14 cellular contexts compared by ENCODE assay signal in the genomic region with DNA sequence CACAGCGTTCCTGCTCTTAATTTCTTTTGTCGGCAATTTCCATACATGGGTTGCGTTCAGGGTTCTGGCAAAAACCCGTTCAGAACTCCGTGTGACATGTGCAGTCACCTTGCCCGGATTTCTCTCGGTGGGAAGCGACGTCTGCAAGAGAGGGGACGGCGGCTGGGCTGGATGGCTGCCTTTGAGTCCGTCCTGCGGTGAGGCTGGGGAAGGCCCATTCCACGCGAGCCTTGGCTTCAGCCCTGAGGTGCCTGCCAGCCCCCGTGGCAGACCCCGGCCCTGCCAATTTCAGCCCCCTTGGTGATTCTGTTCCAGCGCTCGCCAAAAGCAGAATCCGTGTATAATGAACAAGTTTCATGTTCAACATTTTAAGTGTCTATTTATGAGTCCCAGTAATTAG.
DNase-seq lines count a peak whose midpoint lies in the region; ATAC-seq and TF ChIP-seq lines count a peak whose summit lies in the region.
"Had no signal": no experiment of that assay in that cellular context is flagged by ENCODE, and none has a peak within 500 bp of the region (broad histone marks: within the 10 kb centered on the region; RNA-seq: fewer than 3 reads in every experiment).

No MANE protein-coding gene starts in this region.

- no peak for TF ChIP-seq CTCF in GM23338 (conservative IDR thresholded peaks at IDR 0.05; ENCODE audit: low read depth in 2 of 2)
- no peak for TF ChIP-seq CTCF in WTC11 (IDR thresholded peaks at IDR 0.05)
- no peak for TF ChIP-seq CTCF in osteocyte (IDR thresholded peaks at IDR 0.05)
- TF ChIP-seq CTCF in GM10248 (IDR thresholded peaks at IDR 0.05; ENCODE audit: control extremely low read depth, extremely low read depth, low read depth, missing control alignments), result no peak

- peaks cover 10% of the 10 kb centered on the region for H3K9me2 ChIP-seq in GM23338 (ENCODE audit: insufficient read depth)

- H3K36me3 Mint-ChIP-seq in GM23338 (ENCODE audit: low read depth) (no peaks in the 10 kb centered on the region), WTC11 (no peaks in the 10 kb centered on the region), osteocyte (ENCODE audit: unreplicated experiment) (no peaks in the 10 kb centered on the region)
- H3K36me3 Mint-ChIP-seq: CD8-positive, alpha-beta memory T cell had no signal

- peak overlapping the region; percentile 2; the same call in 1 of the 2 replicates for H3K4me2 ChIP-seq in GM23338
- H3K4me2 ChIP-seq: BLaER1 had no signal

- peak overlapping the region; percentile 95 for H3K27ac Mint-ChIP-seq in GM23338
- H3K27ac Mint-ChIP-seq in WTC11, result peak overlapping the region; percentile 100
- H3K27ac Mint-ChIP-seq in osteocyte (ENCODE audit: unreplicated experiment), result no peak overlapping the region
- H3K27ac Mint-ChIP-seq: CD8-positive, alpha-beta memory T cell had no signal

- H3K27ac ChIP-seq in GM23338 (ENCODE audit: low read depth) (no peak overlapping the region), iPS-20b (ENCODE audit: low read length) (peak overlapping the region; percentile 6)
- H3K27ac ChIP-seq: 22Rv1, BLaER1 had no signal

- H3K36me3 ChIP-seq in GM23338 (ENCODE audit: insufficient read depth) (no peaks in the 10 kb centered on the region), iPS-20b (ENCODE audit: insufficient read depth, low read depth, low read length) (no peaks in the 10 kb centered on the region)
- H3K36me3 ChIP-seq: BLaER1 had no signal

- peaks cover 13% of the 10 kb centered on the region for H3K27me3 Mint-ChIP-seq in GM23338 (ENCODE audit: insufficient read depth, low read depth, poor library complexity)
- H3K27me3 Mint-ChIP-seq in WTC11 (ENCODE audit: low read depth), result no peaks in the 10 kb centered on the region
- peaks cover 14% of the 10 kb centered on the region for H3K27me3 Mint-ChIP-seq in osteocyte (ENCODE audit: unreplicated experiment)

- H3K4me3 ChIP-seq in GM23338, result no peak overlapping the region
- H3K4me3 ChIP-seq in iPS-20b (ENCODE audit: low read length), result no peak overlapping the region
- H3K4me3 ChIP-seq: BLaER1 had no signal

- H3K9ac ChIP-seq in iPS-20b (ENCODE audit: low read depth, low read length), result no peak overlapping the region; the same call in 1 of the 2 replicates
- H3K9ac ChIP-seq: BLaER1 had no signal

- peaks cover 14% of the 10 kb centered on the region for H3F3A ChIP-seq in GM23338 (replicated peaks; ENCODE audit: low read depth)

- H3K4me1 Mint-ChIP-seq in GM23338 (peaks cover 74% of the 10 kb centered on the region), WTC11 (peaks cover 83% of the 10 kb centered on the region), osteocyte (ENCODE audit: unreplicated experiment) (no peaks in the 10 kb centered on the region)
- H3K4me1 Mint-ChIP-seq: CD8-positive, alpha-beta memory T cell had no signal

- no peak for ATAC-seq in GM23338
- ATAC-seq in WTC11, result no peak
- ATAC-seq in GM18907 (IDR thresholded peaks at IDR 0.05; ENCODE audit: unreplicated experiment), result no peak

- peaks cover 58% of the 10 kb centered on the region for H3K4me1 ChIP-seq in GM23338 (ENCODE audit: insufficient read depth)
- H3K4me1 ChIP-seq in iPS-20b (ENCODE audit: insufficient read depth, low read length), result peaks cover 48% of the 10 kb centered on the region
- H3K4me1 ChIP-seq: BLaER1 had no signal

- POLR2A ChIA-PET in WTC11 (lab: Charles Lee), result no interaction called here
- POLR2A ChIA-PET in GM10248 (lab: Yijun Ruan, JAX), result no interaction called here

- H3K9me3 ChIP-seq in iPS-20b (ENCODE audit: insufficient read depth, low read depth, low read length), result no peaks in the 10 kb centered on the region
- H3K9me3 ChIP-seq: BLaER1 had no signal

- DNase-seq in GM23338 (ENCODE audit: low spot score) (no peak), WTC11 (ENCODE audit: low spot score) (peak; percentile 21), osteocyte (ENCODE audit: extremely low spot score, unreplicated experiment) (peak; percentile 76), GM10248 (ENCODE audit: extremely low spot score) (no peak), T-helper 1 cell (no peak)
- DNase-seq: AML-193; CD8-positive, alpha-beta memory T cell; DMS53; GF-D8; GOT3 had no signal

- H3K79me2 ChIP-seq in GM23338 (replicated peaks; ENCODE audit: insufficient read depth), result no peaks in the 10 kb centered on the region

- no peaks in the 10 kb centered on the region for H3K9me3 Mint-ChIP-seq in GM23338
- no peaks in the 10 kb centered on the region for H3K9me3 Mint-ChIP-seq in WTC11
- H3K9me3 Mint-ChIP-seq in osteocyte (ENCODE audit: unreplicated experiment), result no peaks in the 10 kb centered on the region
- H3K9me3 Mint-ChIP-seq: CD8-positive, alpha-beta memory T cell had no signal

- H2AFZ ChIP-seq in GM23338, result no peak overlapping the region

- H4K20me1 ChIP-seq in GM23338 (replicated peaks; ENCODE audit: insufficient read depth), result no peaks in the 10 kb centered on the region
- H4K20me1 ChIP-seq: BLaER1 had no signal

- H3K27me3 ChIP-seq in GM23338 (ENCODE audit: insufficient read depth) (no peaks in the 10 kb centered on the region), iPS-20b (ENCODE audit: insufficient read depth, low read length) (no peaks in the 10 kb centered on the region)
- H3K27me3 ChIP-seq: BLaER1 had no signal

- CTCF ChIA-PET in WTC11 (lab: Charles Lee), result no interaction called here
- CTCF ChIA-PET in GM10248 (lab: Yijun Ruan, JAX), result no interaction called here

- H3K4me3 Mint-ChIP-seq in GM23338 (no peak overlapping the region), WTC11 (no peak overlapping the region), osteocyte (ENCODE audit: unreplicated experiment) (no peak overlapping the region)
- H3K4me3 Mint-ChIP-seq: CD8-positive, alpha-beta memory T cell had no signal

TF ChIP-seq in WTC11, 78 proteins besides CTCF, POLR2A, EP300 and RAD21:
- TF ChIP-seq ZNF317 (CRISPR knock-in tag; IDR thresholded peaks at IDR 0.05; ENCODE audit: borderline replicate concordance, low read depth) (no peak), ARID4B (CRISPR knock-in tag; IDR thresholded peaks at IDR 0.05; ENCODE audit: borderline replicate concordance) (no peak), CBFB (CRISPR knock-in tag; IDR thresholded peaks at IDR 0.05; ENCODE audit: low read depth) (no peak)
- TF ChIP-seq, protein P1, sequence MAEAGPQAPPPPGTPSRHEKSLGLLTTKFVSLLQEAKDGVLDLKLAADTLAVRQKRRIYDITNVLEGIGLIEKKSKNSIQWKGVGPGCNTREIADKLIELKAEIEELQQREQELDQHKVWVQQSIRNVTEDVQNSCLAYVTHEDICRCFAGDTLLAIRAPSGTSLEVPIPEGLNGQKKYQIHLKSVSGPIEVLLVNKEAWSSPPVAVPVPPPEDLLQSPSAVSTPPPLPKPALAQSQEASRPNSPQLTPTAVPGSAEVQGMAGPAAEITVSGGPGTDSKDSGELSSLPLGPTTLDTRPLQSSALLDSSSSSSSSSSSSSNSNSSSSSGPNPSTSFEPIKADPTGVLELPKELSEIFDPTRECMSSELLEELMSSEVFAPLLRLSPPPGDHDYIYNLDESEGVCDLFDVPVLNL (CRISPR knock-in tag; IDR thresholded peaks at IDR 0.05; ENCODE audit: borderline replicate concordance, low read depth), result no peak
- TF ChIP-seq, protein P2, sequence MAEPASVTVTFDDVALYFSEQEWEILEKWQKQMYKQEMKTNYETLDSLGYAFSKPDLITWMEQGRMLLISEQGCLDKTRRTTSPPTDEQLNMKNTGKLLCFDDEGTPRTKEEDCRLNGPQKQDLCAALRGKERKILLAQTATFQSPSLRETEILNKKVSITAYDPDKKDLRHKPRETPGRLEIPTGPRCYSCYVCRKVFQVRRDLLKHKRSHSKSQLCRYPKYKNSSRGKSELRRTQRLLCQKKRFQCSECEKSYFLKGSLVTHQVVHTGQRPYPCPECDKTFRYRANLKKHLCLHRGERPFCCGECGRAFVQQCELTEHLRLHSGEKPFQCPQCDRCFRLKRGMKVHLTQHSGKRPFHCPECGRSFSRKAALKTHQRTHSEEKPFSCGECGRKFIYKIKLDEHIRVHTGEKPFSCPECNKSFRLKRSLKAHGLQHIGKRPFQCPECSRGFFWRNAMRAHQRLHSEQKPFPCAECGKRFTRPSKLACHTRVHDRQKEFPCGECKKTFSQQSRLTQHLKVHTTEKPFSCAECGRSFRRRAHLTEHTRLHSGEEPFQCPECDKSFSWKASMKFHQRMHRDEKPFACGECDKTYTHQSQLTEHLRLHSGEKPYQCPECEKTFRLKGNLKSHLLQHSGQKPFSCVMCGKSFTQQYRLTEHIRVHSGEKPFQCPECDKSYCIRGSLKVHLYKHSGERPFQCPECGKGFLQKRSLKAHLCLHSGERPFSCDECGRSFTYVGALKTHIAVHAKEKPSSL (CRISPR knock-in tag; conservative IDR thresholded peaks at IDR 0.05), result no peak

Comparison
In these comparisons a context has a peak if more than half of its experiments do, and no peak if none do; other contexts are left out.
1. DNase-seq: peak in WTC11 (single experiment) and osteocyte (single experiment); none in GM23338 (single experiment), GM10248 (single experiment) and T-helper 1 cell (0 of 5).